ENCODE assay signal across 26 cellular contexts in genomic region chr7:56493196-56493595, GRCh38.
"Had no signal": no experiment of that assay in that cellular context is flagged by ENCODE, and none has a peak within 500 bp of the region (broad histone marks: within the 10 kb centered on the region; RNA-seq: fewer than 3 reads in every experiment).

No MANE protein-coding gene starts in this region.

- H3K9me3 ChIP-seq: gastrocnemius medialis had no signal

- H3K36me3 Mint-ChIP-seq: mesothelial cell of epicardium had no signal

- ATAC-seq: gastrocnemius medialis, heart right ventricle, left colon, left lobe of liver, left ventricle myocardium superior, mucosa of descending colon had no signal

- H3K4me3 ChIP-seq: coronary artery, dorsolateral prefrontal cortex, esophagus squamous epithelium, gastrocnemius medialis, heart right ventricle, hepatocyte, lower lobe of right lung, mucosa of descending colon had no signal

- H3K4me1 Mint-ChIP-seq: immature natural killer cell, mesothelial cell of epicardium had no signal

- H3K27ac Mint-ChIP-seq: immature natural killer cell, mesothelial cell of epicardium had no signal

- H3K27ac ChIP-seq: coronary artery, dorsolateral prefrontal cortex, esophagus squamous epithelium, gastrocnemius medialis, heart right ventricle, hepatocyte, lower lobe of right lung had no signal

- H3K4me1 ChIP-seq: esophagus squamous epithelium, gastrocnemius medialis, heart right ventricle, lower lobe of right lung had no signal

- H3K27me3 ChIP-seq: esophagus squamous epithelium, gastrocnemius medialis, heart right ventricle, hepatocyte had no signal

- H3K36me3 ChIP-seq: esophagus squamous epithelium, gastrocnemius medialis, heart right ventricle, lower lobe of right lung had no signal

- H3K4me3 Mint-ChIP-seq: immature natural killer cell, mesothelial cell of epicardium had no signal

- DNase-seq: cerebellar nuclear complex; dermis blood vessel endothelial cell; dorsolateral prefrontal cortex; effector CD4-positive, alpha-beta T cell; effector memory CD4-positive, alpha-beta T cell; esophagus squamous epithelium; foreskin fibroblast; foreskin melanocyte; gastrocnemius medialis; glutamatergic neuron; head of caudate nucleus; heart right ventricle; hypothalamus; immature natural killer cell; islet precursor cell; kidney; kidney glomerular epithelial cell; left colon; left ventricle myocardium superior; lower lobe of right lung; mesenchymal stem cell; mucosa of descending colon had no signal
